9 cellular contexts compared by ENCODE assay signal in the genomic region with DNA sequence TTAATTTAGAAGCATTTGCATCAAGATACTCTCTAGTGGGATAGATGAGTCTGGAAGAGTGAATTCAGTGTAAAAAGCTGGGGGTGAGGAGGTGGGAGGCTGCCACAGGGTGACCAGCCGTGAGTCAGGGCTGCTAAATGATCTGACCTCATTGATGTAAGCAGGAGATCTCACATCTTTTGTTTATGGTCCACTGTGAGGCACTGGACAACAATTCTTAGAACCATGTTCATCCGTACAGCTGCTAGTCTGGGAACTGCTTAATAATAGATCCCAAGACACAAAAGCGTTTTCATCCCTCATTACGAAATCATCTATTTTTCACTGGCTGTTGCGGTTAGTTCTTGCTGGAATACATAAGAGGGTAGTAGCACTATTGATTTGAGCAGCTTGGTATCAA. TPM values are rescaled to one million over a fixed set of nuclear protein-coding genes. Genes with fewer than 3 reads are reported as not detected.
A peak's percentile ranks its signal among the peaks of the same experiment; 100 is the strongest.
DNase-seq lines count a peak whose midpoint lies in the region; FAIRE-seq and TF ChIP-seq lines count a peak whose summit lies in the region.
"Had no signal": no experiment of that assay in that cellular context is flagged by ENCODE, and none has a peak within 500 bp of the region (broad histone marks: within the 10 kb centered on the region; RNA-seq: fewer than 3 reads in every experiment).

No MANE protein-coding gene starts in this region.

- intact Hi-C loops in breast epithelium (cut with DNase I; ENCODE audit: low total_unique reads) = no loop called here
- intact Hi-C loops in posterior vena cava (cut with DNase I) = loop anchor here (5.0 to 10.0 kb wide), 3 partner anchors 356 to 613 kb away; no protein-coding TSS in a partner anchor

- H3K4me3 Mint-ChIP-seq in HFFc6 = peak overlapping the region; percentile 12

- peaks cover 19% of the 10 kb centered on the region for H3K36me3 Mint-ChIP-seq in HFFc6 (ENCODE audit: low read depth)

- peaks cover 7% of the 10 kb centered on the region for H3K36me3 ChIP-seq in breast epithelium
- peaks cover 4 to 24% (median 11%) of the 10 kb centered on the region in 5 donors for H3K36me3 ChIP-seq in subcutaneous abdominal adipose tissue (ENCODE audit: control insufficient read depth in 5 of 5, insufficient read depth in 5 of 5, low read length in 5 of 5)

- FAIRE-seq in D721Med (lab: Jason Lieb, UNC) = no peak

- TF ChIP-seq CTCF in HFFc6 (IDR thresholded peaks at IDR 0.05) (no peak), breast epithelium (IDR thresholded peaks at IDR 0.05) (no peak), D721Med (IDR thresholded peaks at IDR 0.05; ENCODE audit: insufficient read depth, missing control alignments) (no peak)

- DNase-seq in HFFc6 (peak; percentile 88), breast epithelium (ENCODE audit: low spot score in 2 of 2) (no peak), left kidney (ENCODE audit: low read depth, low spot score) (peak; percentile 16), NCI-H1092 treated with DMSO at 0.1 percent for 48 hours (lab: John Stamatoyannopoulos, UW) (no peak), posterior vena cava (ENCODE audit: low spot score) (no peak), D721Med (ENCODE audit: insufficient read length, low spot score) (no peak)
- DNase-seq: KBM-7 had no signal

- peak overlapping the region; percentile 33 to 66 for H3K27ac ChIP-seq in breast epithelium
- H3K27ac ChIP-seq in subcutaneous abdominal adipose tissue (ENCODE audit: low read depth, low read length) = peak overlapping the region; percentile 15

- 0 out of 2 replicates have a peak, but pooled peaks cover 6% of the 10 kb centered on the region for H3K27me3 Mint-ChIP-seq in HFFc6 (ENCODE audit: insufficient read depth)

- peaks cover 73% of the 10 kb centered on the region for H3K4me1 Mint-ChIP-seq in HFFc6 (ENCODE audit: low read depth)

- peak overlapping the region; percentile 58 for H3K27ac Mint-ChIP-seq in HFFc6

- no peak for TF ChIP-seq POLR2A in breast epithelium (IDR thresholded peaks at IDR 0.05)

- no peaks in the 10 kb centered on the region for H3K27me3 ChIP-seq in breast epithelium
- H3K27me3 ChIP-seq in subcutaneous abdominal adipose tissue (ENCODE audit: control insufficient read depth in 5 of 5, insufficient read depth in 4 of 5, low read length in 5 of 5) = no peaks in the 10 kb centered on the region

- H3K4me1 ChIP-seq in breast epithelium (peaks cover 2 to 25% of the 10 kb centered on the region in 2 donors), subcutaneous abdominal adipose tissue (ENCODE audit: control insufficient read depth in 5 of 5, insufficient read depth in 5 of 5, low read length in 5 of 5) (peaks cover 24 to 72% (median 67%) of the 10 kb centered on the region in 5 donors)

- no peaks in the 10 kb centered on the region for H3K9me3 ChIP-seq in breast epithelium
- H3K9me3 ChIP-seq in subcutaneous abdominal adipose tissue (ENCODE audit: control insufficient read depth in 5 of 5, low read length in 5 of 5) = no peaks in the 10 kb centered on the region

- peak overlapping the region in 1 of 5 donors; percentile 29 for H3K9ac ChIP-seq in subcutaneous abdominal adipose tissue (ENCODE audit: low read length in 5 of 5)

- H3K4me3 ChIP-seq in breast epithelium = no peak overlapping the region
- no peak overlapping the region for H3K4me3 ChIP-seq in subcutaneous abdominal adipose tissue (ENCODE audit: low read depth in 1 of 5, low read length in 5 of 5)

- no peaks in the 10 kb centered on the region for H3K9me3 Mint-ChIP-seq in HFFc6
- H3K9me3 Mint-ChIP-seq: neural crest cell had no signal

RNA-seq across cellular contexts. Expression of gene KLF3, which starts 14.1 kb away (rescaled TPM):
- 10 to 100 TPM; 10.7 to 17.1 (median 14.0) TPM for total RNA-seq in HFFc6 (2021; fragmentation: NEBNext Ultra II Directional; extraction: Animal tissue kit (Norgen Biotek cat#: 25700))
- 10 to 100 TPM; 33.4 to 48.5 (median 36.0) TPM for total RNA-seq in breast epithelium
- total RNA-seq in posterior vena cava = 10 to 100 TPM; 50.7 to 53.9 TPM

Comparison
In these comparisons a context has a peak if more than half of its experiments do, and no peak if none do; other contexts are left out.
1. DNase-seq: peak in HFFc6 (single experiment) and left kidney (single experiment); none in breast epithelium (0 of 2), NCI-H1092 treated with DMSO at 0.1 percent for 48 hours (single experiment), posterior vena cava (single experiment) and D721Med (single experiment).